In the genomic region with DNA sequence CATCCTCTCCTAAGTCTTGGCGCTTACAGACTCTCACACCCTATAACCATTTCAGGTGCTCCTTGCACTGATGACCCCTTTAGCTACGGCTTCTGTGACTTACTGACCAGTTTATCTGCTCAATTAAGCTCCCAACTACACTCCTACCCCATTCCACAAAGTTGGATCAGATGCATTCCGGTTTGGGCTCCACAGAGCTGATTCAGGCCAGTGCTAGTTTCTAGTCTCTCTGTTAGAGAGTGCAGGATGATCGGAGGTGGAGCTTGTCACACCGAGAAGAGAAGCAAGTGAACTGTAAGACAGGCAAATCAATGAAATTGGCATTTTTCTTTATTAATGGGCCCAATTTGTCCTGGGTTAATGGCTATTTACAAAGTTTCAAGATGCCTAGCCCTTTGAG, we compare ENCODE assay signal across 16 cellular contexts.
DNase-seq lines count a peak whose midpoint lies in the region; ATAC-seq and TF ChIP-seq lines count a peak whose summit lies in the region.
"Had no signal": no experiment of that assay in that cellular context is flagged by ENCODE, and none has a peak within 500 bp of the region (broad histone marks: within the 10 kb centered on the region; RNA-seq: fewer than 3 reads in every experiment).

No MANE protein-coding gene starts in this region.

- H4K20me1 ChIP-seq in mammary epithelial cell (ENCODE audit: insufficient read depth, low read length) = no peaks in the 10 kb centered on the region

- CTCF ChIA-PET in mammary epithelial cell (lab: Charles Lee; ENCODE audit: low non-redundant PET) = no interaction called here

- ATAC-seq in left ventricle myocardium superior (peak; percentile 42), HG03135 (IDR thresholded peaks at IDR 0.05; ENCODE audit: unreplicated experiment) (no peak)
- ATAC-seq: A549, PC-3 had no signal

- no peak overlapping the region for H3K4me2 ChIP-seq in mammary epithelial cell (ENCODE audit: insufficient read depth, low read depth, low read length)
- H3K4me2 ChIP-seq in mesenchymal stem cell (ENCODE audit: low read length, poor library complexity, severe bottlenecking) = no peak overlapping the region
- H3K4me2 ChIP-seq: A549 had no signal

- dilution Hi-C loops in mammary epithelial cell (cut with HindIII; ENCODE audit: low sequenced_read_pairs) = no loop called here

- no peak overlapping the region for H3K14ac ChIP-seq in mesenchymal stem cell (ENCODE audit: low read length in 2 of 2)

- H2BK5ac ChIP-seq in mesenchymal stem cell (ENCODE audit: low read depth, low read length, poor library complexity, severe bottlenecking) = no peak overlapping the region

- H3K4ac ChIP-seq in mesenchymal stem cell (ENCODE audit: low read depth in 1 of 2, low read length in 2 of 2) = peak overlapping the region; percentile 2 to 59

- peak overlapping the region; percentile 75 for H2AFZ ChIP-seq in mammary epithelial cell (ENCODE audit: low read depth, low read length)
- H2AFZ ChIP-seq in mesenchymal stem cell (ENCODE audit: low read depth, low read length) = no peak overlapping the region

- no peak for TF ChIP-seq POLR2A in ovary (IDR thresholded peaks at IDR 0.05)

- no peak overlapping the region for H3K23ac ChIP-seq in mesenchymal stem cell (ENCODE audit: low read length in 2 of 2)

- H3K4me3 ChIP-seq in mammary epithelial cell (replicated peaks in 1 of 3; ENCODE audit: insufficient read depth in 1 of 3, low read depth in 2 of 3, low read length in 3 of 3) (no peak overlapping the region), mesenchymal stem cell (ENCODE audit: insufficient read depth in 1 of 2, low read depth in 1 of 2, low read length in 2 of 2) (no peak overlapping the region), ovary (no peak overlapping the region)
- H3K4me3 ChIP-seq: A549 had no signal

- TF ChIP-seq CTCF in mammary epithelial cell (conservative IDR thresholded peaks at IDR 0.05 in 1 of 2, IDR thresholded peaks at IDR 0.05 in 1 of 2; ENCODE audit: extremely low read depth in 1 of 2, insufficient read depth in 1 of 2, low read depth in 1 of 2, low read length in 2 of 2) = no peak
- TF ChIP-seq CTCF in ovary (IDR thresholded peaks at IDR 0.05) = no peak

- BruUV-seq in mammary epithelial cell (replicated peaks; lab: Mats Ljungman, UMichigan) = no TSS peak

- no peak for DNase-seq in left ventricle myocardium superior
- no peak for DNase-seq in cardiac septum (ENCODE audit: low spot score)
- no peak for DNase-seq in mammary epithelial cell
- DNase-seq in mesenchymal stem cell = no peak
- no peak for DNase-seq in ovary
- DNase-seq in NCI-H2029 (lab: John Stamatoyannopoulos, UW) = no peak
- DNase-seq in stimulated activated CD4-positive, alpha-beta T cell treated with anti-CD3 and anti-CD28 coated beads, Interleukin-2, amount 100 ng/mL, for 48 hours = no peak
- DNase-seq: NCI-H1417, NCI-H1930, NCI-H2171, NCI-H446, NCI-H774 had no signal

- H4K91ac ChIP-seq in mesenchymal stem cell (ENCODE audit: low read length) = no peak overlapping the region

- H2BK120ac ChIP-seq in mesenchymal stem cell (ENCODE audit: low read depth, low read length) = no peak overlapping the region

- no peaks in the 10 kb centered on the region for H3K79me2 ChIP-seq in mammary epithelial cell (ENCODE audit: insufficient read depth, low read length)

- no peaks in the 10 kb centered on the region for H3K79me1 ChIP-seq in mesenchymal stem cell (replicated peaks; ENCODE audit: low read length, poor library complexity, severe bottlenecking)

- H3K36me3 ChIP-seq in mammary epithelial cell (ENCODE audit: insufficient read depth, low read length) = no peaks in the 10 kb centered on the region
- H3K36me3 ChIP-seq in mesenchymal stem cell (ENCODE audit: control insufficient read depth in 1 of 2, insufficient read depth in 2 of 2, low read depth in 1 of 2, low read length in 2 of 2) = no peaks in the 10 kb centered on the region
- no peaks in the 10 kb centered on the region for H3K36me3 ChIP-seq in ovary

- intact Hi-C loops in left ventricle myocardium superior (cut with micrococcal nuclease) (no loop called here), cardiac septum (cut with DNase I) (no loop called here), mammary epithelial cell (cut with micrococcal nuclease) (no loop called here), ovary (cut with DNase I) (no loop called here)

- H3K4me1 ChIP-seq in mammary epithelial cell (ENCODE audit: insufficient read depth, low read length) (peaks cover 21% of the 10 kb centered on the region), mesenchymal stem cell (ENCODE audit: control insufficient read depth, insufficient read depth, low read depth, low read length) (peaks cover 19% of the 10 kb centered on the region), ovary (ENCODE audit: insufficient read depth) (no peaks in the 10 kb centered on the region)
- H3K4me1 ChIP-seq: A549 had no signal

- H3K18ac ChIP-seq in mesenchymal stem cell (ENCODE audit: low read depth in 1 of 2, low read length in 2 of 2) = peak overlapping the region in 1 of 2 experiments; percentile 68

- H3K27ac ChIP-seq in mammary epithelial cell (ENCODE audit: insufficient read depth, low read depth, low read length) (peak overlapping the region; percentile 98), mesenchymal stem cell (ENCODE audit: low read length, poor library complexity, severe bottlenecking) (peak overlapping the region; percentile 4), ovary (no peak overlapping the region)
- H3K27ac ChIP-seq: A549, C4-2B had no signal

- no peak for TF ChIP-seq EP300 in ovary (IDR thresholded peaks at IDR 0.05)

- H2AK5ac ChIP-seq in mesenchymal stem cell (ENCODE audit: low read length, severe bottlenecking) = peak overlapping the region; percentile 61

- WGBS in mammary epithelial cell (ENCODE audit: low coverage, missing lambda C conversion rate) = 97% methylated on average over 5 of the region's 5 CpGs
- WGBS in mesenchymal stem cell = 79% methylated on average over 5 of the region's 5 CpGs
- 44 to 56% (median 47%) methylated on average over 5 of the region's 5 CpGs for WGBS in ovary, 3 donors

- H4K8ac ChIP-seq in mesenchymal stem cell (ENCODE audit: low read length) = peak overlapping the region; percentile 52

- no peak overlapping the region for H2BK15ac ChIP-seq in mesenchymal stem cell (ENCODE audit: low read depth, poor library complexity, severe bottlenecking)

- peak overlapping the region; percentile 23 for H3K9ac ChIP-seq in mammary epithelial cell (ENCODE audit: insufficient read depth, low read length)
- peak overlapping the region; percentile 42 for H3K9ac ChIP-seq in mesenchymal stem cell (ENCODE audit: low read length)

- in situ Hi-C loops in mammary epithelial cell (cut with MboI; ENCODE audit: low sequenced_read_pairs in 2 of 2) = no loop called here

- H2BK12ac ChIP-seq in mesenchymal stem cell (ENCODE audit: low read length in 2 of 2) = peak overlapping the region in 1 of 2 experiments; percentile 17

- no peaks in the 10 kb centered on the region for H3K9me3 ChIP-seq in mammary epithelial cell (replicated peaks; ENCODE audit: insufficient read depth, low read length)
- H3K9me3 ChIP-seq in mesenchymal stem cell (ENCODE audit: control insufficient read depth, low read length) = no peaks in the 10 kb centered on the region
- H3K9me3 ChIP-seq in ovary = no peaks in the 10 kb centered on the region
- H3K9me3 ChIP-seq: A549 had no signal

- H3K27me3 ChIP-seq in mammary epithelial cell (ENCODE audit: insufficient read depth, low read length) (no peaks in the 10 kb centered on the region), mesenchymal stem cell (ENCODE audit: control insufficient read depth in 1 of 2, insufficient read depth in 1 of 2, low read length in 2 of 2) (peaks cover 0 to 11% of the 10 kb centered on the region in 2 experiments), ovary (no peaks in the 10 kb centered on the region)

Comparison
In these comparisons a context has a peak if more than half of its experiments do, and no peak if none do; other contexts are left out.
1. H3K27ac ChIP-seq: peak in mammary epithelial cell (single experiment) and mesenchymal stem cell (single experiment); none in ovary (0 of 2).